In genomic region chr13:101875717-101876393, GRCh38 we compare ENCODE assay signal across 12 cellular contexts.
DNase-seq lines count a peak whose midpoint lies in the region; ATAC-seq and TF ChIP-seq lines count a peak whose summit lies in the region.
"Had no signal": no experiment of that assay in that cellular context is flagged by ENCODE, and none has a peak within 500 bp of the region (broad histone marks: within the 10 kb centered on the region; RNA-seq: fewer than 3 reads in every experiment).

No MANE protein-coding gene starts in this region.

- ATAC-seq in HG03457 (IDR thresholded peaks at IDR 0.05; ENCODE audit: unreplicated experiment) (no peak), GM19467 (IDR thresholded peaks at IDR 0.05; ENCODE audit: unreplicated experiment) (no peak)
- ATAC-seq: stimulated activated naive CD8-positive, alpha-beta T cell treated with anti-CD3 and anti-CD28 coated beads, Interleukin-15, Interleukin-2, amounts not matched to agents 100 U/mL and 50 U/mL, for 24 hours had no signal

- no TSS peak for BruUV-seq in A673 (replicated peaks; lab: Mats Ljungman, UMichigan)

- H3K79me2 ChIP-seq in MM.1S (ENCODE audit: low read length) = no peaks in the 10 kb centered on the region

- no peak for TF ChIP-seq CTCF in A673 (conservative IDR thresholded peaks at IDR 0.05; ENCODE audit: low read depth, low read length)
- no peak for TF ChIP-seq CTCF in MM.1S (IDR thresholded peaks at IDR 0.05; ENCODE audit: low read length)

- no peaks in the 10 kb centered on the region for H3K9me2 ChIP-seq in MM.1S (replicated peaks; ENCODE audit: insufficient read depth, low read length)

- H3K4me1 ChIP-seq in A673 (ENCODE audit: insufficient read depth, low read length, poor library complexity, severe bottlenecking) (no peaks in the 10 kb centered on the region), MM.1S (ENCODE audit: low read length) (peaks cover 6% of the 10 kb centered on the region)

- H3K4me3 ChIP-seq in A673 (ENCODE audit: low read depth, low read length, poor library complexity, severe bottlenecking) (no peak overlapping the region), MM.1S (ENCODE audit: low read length) (no peak overlapping the region)

- POLR2A ChIA-PET in A673 (lab: Charles Lee; ENCODE audit: low non-redundant PET) = no interaction called here

- CTCF ChIA-PET in A673 (lab: Charles Lee) = no interaction called here

- no peak overlapping the region for H3K9ac ChIP-seq in MM.1S (ENCODE audit: low read length)

- no peaks in the 10 kb centered on the region for H3K36me3 ChIP-seq in A673 (ENCODE audit: insufficient read depth, low read length, poor library complexity, severe bottlenecking)
- H3K36me3 ChIP-seq in MM.1S (replicated peaks; ENCODE audit: insufficient read depth, low read length) = no peaks in the 10 kb centered on the region

- H3K27me3 ChIP-seq in A673 (replicated peaks; ENCODE audit: insufficient read depth, low read depth, low read length, poor library complexity) (no peaks in the 10 kb centered on the region), MM.1S (replicated peaks; ENCODE audit: insufficient read depth, low read length) (no peaks in the 10 kb centered on the region)

- no peak overlapping the region for H3K4me2 ChIP-seq in MM.1S (ENCODE audit: low read depth, low read length)

- DNase-seq in A673 (ENCODE audit: low spot score) (peak; percentile 39), NCI-H1092 treated with DMSO at 0.1 percent for 48 hours (lab: John Stamatoyannopoulos, UW) (peak; percentile 100), RPMI7951 (ENCODE audit: low read depth) (peak; percentile 75), fibroblast of the conjunctiva (ENCODE audit: low read depth) (peak; percentile 45), MM.1S (no peak), T-helper 2 cell (no peak)
- DNase-seq: ACHN; Karpas-422; retina; stimulated activated naive CD8-positive, alpha-beta T cell treated with anti-CD3 and anti-CD28 coated beads, Interleukin-15, Interleukin-2, amounts not matched to agents 100 U/mL and 50 U/mL, for 24 hours had no signal

- no peak overlapping the region for H2AFZ ChIP-seq in MM.1S (ENCODE audit: low read length)

- no peaks in the 10 kb centered on the region for H3F3A ChIP-seq in MM.1S (ENCODE audit: insufficient read depth, low read length)

- intact Hi-C loops in A673 (cut with micrococcal nuclease; ENCODE audit: unreplicated experiment) = no loop called here

- no peaks in the 10 kb centered on the region for H4K20me1 ChIP-seq in MM.1S (ENCODE audit: insufficient read depth, low read length)

- H3K27ac ChIP-seq in A673 (ENCODE audit: low read depth, low read length, poor library complexity, severe bottlenecking) (no peak overlapping the region), MM.1S (ENCODE audit: low read length) (no peak overlapping the region)

- no peaks in the 10 kb centered on the region for H3K9me3 ChIP-seq in A673 (ENCODE audit: low read depth, low read length, poor library complexity, severe bottlenecking)
- H3K9me3 ChIP-seq in MM.1S (replicated peaks; ENCODE audit: insufficient read depth, low read length) = no peaks in the 10 kb centered on the region

Comparison
In these comparisons a context has a peak if more than half of its experiments do, and no peak if none do; other contexts are left out.
1. DNase-seq: peak in A673 (single experiment), NCI-H1092 treated with DMSO at 0.1 percent for 48 hours (single experiment), RPMI7951 (single experiment) and fibroblast of the conjunctiva (single experiment); none in MM.1S (single experiment) and T-helper 2 cell (0 of 5).